ENCODE assay signal across 8 cellular contexts in the genomic region with DNA sequence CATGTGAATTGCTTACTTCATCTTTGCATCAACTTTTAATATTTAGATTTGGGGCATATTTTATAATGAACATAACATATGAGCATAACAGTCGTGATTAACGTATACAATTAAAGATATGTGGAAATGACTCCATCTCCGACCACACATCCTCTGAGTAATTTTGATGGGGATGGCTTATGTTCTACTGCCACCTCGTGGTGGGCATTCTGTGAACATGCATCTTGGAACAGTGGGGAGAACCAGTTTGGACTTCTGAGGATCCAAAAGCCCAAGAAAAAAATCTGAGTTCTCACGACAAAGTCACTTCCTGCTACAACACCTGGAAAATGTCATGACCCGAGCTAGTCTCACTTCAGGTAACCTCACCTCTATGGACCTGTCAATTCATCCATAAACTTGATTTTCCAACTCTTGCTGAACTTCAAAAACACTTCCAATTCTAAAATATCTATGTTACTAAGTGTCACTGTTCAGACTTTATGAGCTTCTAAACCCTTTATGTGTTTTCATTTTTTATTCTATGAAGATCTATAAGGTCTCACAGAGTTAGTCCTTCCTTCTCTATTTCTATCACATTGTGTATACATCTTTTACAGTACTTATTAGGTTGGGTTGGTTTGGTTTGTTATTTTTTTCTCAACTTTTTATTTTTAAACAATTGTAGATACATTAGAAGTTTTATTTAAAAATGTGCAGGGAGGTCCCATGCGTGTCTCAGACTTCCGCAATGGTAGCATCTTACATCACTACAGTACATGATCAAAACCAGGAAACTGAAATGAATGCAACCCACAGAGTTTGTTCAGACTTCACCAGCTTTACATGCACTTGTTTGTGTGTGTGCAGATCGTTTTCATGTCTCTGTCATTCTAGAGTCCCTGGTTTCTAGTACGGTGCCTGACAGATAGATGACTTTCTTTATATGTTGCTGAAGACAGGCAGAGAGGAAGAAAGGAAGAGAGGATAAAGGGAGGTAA. TPM values are rescaled to one million over a fixed set of nuclear protein-coding genes. Genes with fewer than 3 reads are reported as not detected.
DNase-seq lines count a peak whose midpoint lies in the region; ATAC-seq and TF ChIP-seq lines count a peak whose summit lies in the region.

No MANE protein-coding gene starts in this region.

- H3K27me3 Mint-ChIP-seq in CD14-positive monocyte (ENCODE audit: low read depth in 3 of 3) (peaks cover 0 to 6% (median 6%) of the 10 kb centered on the region in 3 donors), nephron progenitor cell (ENCODE audit: low read depth, poor library complexity) (peaks cover 29% of the 10 kb centered on the region)

- TF ChIP-seq EP300 in stomach (IDR thresholded peaks at IDR 0.05), result no peak

- no peak overlapping the region for H3K4me3 ChIP-seq in esophagus squamous epithelium
- no peak overlapping the region for H3K4me3 ChIP-seq in stomach

- peak; percentile 79 for TF ChIP-seq CTCF in CD14-positive monocyte (IDR thresholded peaks at IDR 0.05)
- peak; percentile 69 to 87 (median 78) for TF ChIP-seq CTCF in esophagus squamous epithelium (IDR thresholded peaks at IDR 0.05)
- TF ChIP-seq CTCF in nephron progenitor cell (IDR thresholded peaks at IDR 0.05), result peak; percentile 91
- peak in 5 of 7 experiments; percentile 51 to 83 (median 68) for TF ChIP-seq CTCF in stomach (IDR thresholded peaks at IDR 0.05)

- DNase-seq in CD14-positive monocyte (ENCODE audit: low spot score), result no peak
- peak; percentile 26 for DNase-seq in HuH-7 (ENCODE audit: low spot score)
- peak; percentile 84 for DNase-seq in OCI-M1 (lab: John Stamatoyannopoulos, UW)
- DNase-seq in activated T-cell treated with anti-CD3 and anti-CD28 coated beads for 24 hours (ENCODE audit: low read depth), result peak; percentile 70
- no peak for DNase-seq in esophagus squamous epithelium (lab: John Stamatoyannopoulos, UW)
- DNase-seq in nephron progenitor cell, result peak; percentile 76
- DNase-seq in stomach, result peak; percentile 74

- TF ChIP-seq POLR2A in esophagus squamous epithelium (IDR thresholded peaks at IDR 0.05) (no peak), stomach (IDR thresholded peaks at IDR 0.05) (no peak)

- H3K4me3 Mint-ChIP-seq in CD14-positive monocyte (no peak overlapping the region), nephron progenitor cell (no peak overlapping the region)

- 24 to 27% methylated on average over 10 of the region's 10 CpGs for WGBS in esophagus squamous epithelium, 2 donors
- WGBS in stomach, 5 donors, result 22 to 24% (median 23%) methylated on average over 10 of the region's 10 CpGs

- no peaks in the 10 kb centered on the region for H3K4me1 Mint-ChIP-seq in CD14-positive monocyte
- H3K4me1 Mint-ChIP-seq in nephron progenitor cell, result peaks cover 7% of the 10 kb centered on the region

- no peak overlapping the region for H3K27ac Mint-ChIP-seq in CD14-positive monocyte
- no peak overlapping the region for H3K27ac Mint-ChIP-seq in nephron progenitor cell

- H3K9me3 ChIP-seq in esophagus squamous epithelium, result no peaks in the 10 kb centered on the region
- H3K9me3 ChIP-seq in stomach, result no peaks in the 10 kb centered on the region

- H3K4me1 ChIP-seq in esophagus squamous epithelium (no peaks in the 10 kb centered on the region), stomach (no peaks in the 10 kb centered on the region)

- H3K36me3 ChIP-seq in esophagus squamous epithelium (no peaks in the 10 kb centered on the region), stomach (no peaks in the 10 kb centered on the region)

- H3K9me3 Mint-ChIP-seq in CD14-positive monocyte (peaks cover 0 to 2% (median 0%) of the 10 kb centered on the region in 7 donors), nephron progenitor cell (peaks cover 11% of the 10 kb centered on the region)

- intact Hi-C loops in CD14-positive monocyte (cut with micrococcal nuclease), result loop anchor here (5.0 to 10.0 kb wide), 2 partner anchors 602 to 1774 kb away; no protein-coding TSS in a partner anchor
- intact Hi-C loops in esophagus squamous epithelium (cut with DNase I), result loop anchor here (10.0 kb wide), 1 partner anchor 604 kb away; no protein-coding TSS in a partner anchor
- intact Hi-C loops in stomach (cut with DNase I; ENCODE audit: low total_unique reads), result loop anchor here (5.0 kb wide), 2 partner anchors 597 to 667 kb away; no protein-coding TSS in a partner anchor

- H3K27me3 ChIP-seq in esophagus squamous epithelium, result peaks cover 0 to 31% (median 0%) of the 10 kb centered on the region in 4 donors
- H3K27me3 ChIP-seq in stomach, result peaks cover 0 to 6% (median 0%) of the 10 kb centered on the region in 3 donors

- ATAC-seq in GM19438 (IDR thresholded peaks at IDR 0.05; ENCODE audit: low read depth, unreplicated experiment), result peak; percentile 70

- H3K27ac ChIP-seq in esophagus squamous epithelium (no peak overlapping the region), stomach (no peak overlapping the region)

- H3K36me3 Mint-ChIP-seq in CD14-positive monocyte, result no peaks in the 10 kb centered on the region
- H3K36me3 Mint-ChIP-seq in nephron progenitor cell (ENCODE audit: low read depth), result no peaks in the 10 kb centered on the region

RNA-seq across cellular contexts. Expression of a gene that starts 38.2 kb away (rescaled TPM):
- polyA plus RNA-seq in CD14-positive monocyte (not detected), stomach (under 1 TPM in 1 of 3 donors, not detected in 2; 0.03 TPM)
- total RNA-seq in esophagus squamous epithelium (under 1 TPM in 1 of 4 donors, not detected in 3; 0.95 TPM), stomach (1 to 10 TPM in 2 of 5 donors, under 1 TPM in 1, not detected in 2; under 0.01 to 4.0 (median 1.9) TPM)

RNA-seq across cellular contexts. Expression of a gene that starts 53.1 kb away (rescaled TPM):
- polyA plus RNA-seq in CD14-positive monocyte, result not detected
- not detected for total RNA-seq in esophagus squamous epithelium
- total RNA-seq in stomach, result not detected
- not detected for polyA plus RNA-seq in stomach

Comparison
In these comparisons a context has a peak if more than half of its experiments do, and no peak if none do; other contexts are left out.
1. DNase-seq: peak in HuH-7 (single experiment), OCI-M1 (single experiment), activated T-cell treated with anti-CD3 and anti-CD28 coated beads for 24 hours (single experiment), nephron progenitor cell (single experiment) and stomach (single experiment); none in CD14-positive monocyte (single experiment) and esophagus squamous epithelium (single experiment).
2. Peak in every context shown above with its lines, with median percentiles within 50 percentile points of each other: CTCF ChIP-seq.